ENCODE assay signal across 13 cellular contexts in the genomic region with DNA sequence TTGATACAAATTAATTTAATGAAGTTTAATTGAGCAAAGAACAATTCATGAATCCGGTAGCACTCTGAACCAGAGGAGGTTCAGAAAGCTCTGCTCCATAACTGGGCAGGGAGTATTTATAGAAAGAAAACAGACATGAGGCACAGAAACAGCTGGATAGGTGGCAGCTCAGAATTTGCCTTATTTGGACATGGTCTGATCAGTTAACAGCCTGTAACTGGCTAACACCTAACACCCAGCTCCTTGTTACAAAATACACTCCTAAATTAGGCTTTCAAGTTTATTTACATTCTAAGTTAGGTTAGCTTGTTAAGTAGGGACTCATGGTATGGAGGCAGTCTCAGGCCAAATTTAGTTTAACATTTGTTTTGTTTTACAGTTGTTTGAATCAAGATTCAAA.
DNase-seq lines count a peak whose midpoint lies in the region; ATAC-seq, FAIRE-seq and TF ChIP-seq lines count a peak whose summit lies in the region.
"Had no signal": no experiment of that assay in that cellular context is flagged by ENCODE, and none has a peak within 500 bp of the region (broad histone marks: within the 10 kb centered on the region; RNA-seq: fewer than 3 reads in every experiment).

No MANE protein-coding gene starts in this region.

- H3K4me3 ChIP-seq in KMS-11 (IDR thresholded peaks at IDR 0.05; ENCODE audit: insufficient read depth, low read depth, low read length) (no peak overlapping the region), astrocyte of the spinal cord (ENCODE audit: low read depth, low read length) (no peak overlapping the region), mucosa of descending colon (no peak overlapping the region)
- H3K4me3 ChIP-seq: body of pancreas, hepatocyte had no signal

- H3K9me3 ChIP-seq in mucosa of descending colon = no peaks in the 10 kb centered on the region
- H3K9me3 ChIP-seq: body of pancreas had no signal

- H3K36me3 ChIP-seq in KMS-11 (ENCODE audit: insufficient read depth) (no peaks in the 10 kb centered on the region), mucosa of descending colon (ENCODE audit: low read depth) (no peaks in the 10 kb centered on the region)

- peak; percentile 78 for ATAC-seq in mucosa of descending colon
- no peak for ATAC-seq in HG03280 (IDR thresholded peaks at IDR 0.05; ENCODE audit: unreplicated experiment)
- ATAC-seq: body of pancreas had no signal

- H4K20me1 ChIP-seq in KMS-11 (ENCODE audit: insufficient read depth) = no peaks in the 10 kb centered on the region

- no peaks in the 10 kb centered on the region for H3K79me2 ChIP-seq in KMS-11 (ENCODE audit: insufficient read depth, low read depth)
- H3K79me2 ChIP-seq: hepatocyte, parathyroid adenoma had no signal

- intact Hi-C loops in mucosa of descending colon (cut with DNase I, micrococcal nuclease) = no loop called here

- H3K4me1 ChIP-seq in KMS-11 (ENCODE audit: low read depth, poor library complexity, severe bottlenecking) = peaks cover 14% of the 10 kb centered on the region
- H3K4me1 ChIP-seq in mucosa of descending colon (ENCODE audit: low read depth) = no peaks in the 10 kb centered on the region
- H3K4me1 ChIP-seq: body of pancreas had no signal

- peak overlapping the region; percentile 31; the same call in 1 of the 2 replicates for H3K4me2 ChIP-seq in KMS-11
- H3K4me2 ChIP-seq: hepatocyte had no signal

- H3K27me3 ChIP-seq in KMS-11 (ENCODE audit: insufficient read depth, low read depth) = no peaks in the 10 kb centered on the region
- H3K27me3 ChIP-seq: body of pancreas, hepatocyte had no signal

- no peak overlapping the region for H3K9ac ChIP-seq in KMS-11
- H3K9ac ChIP-seq: parathyroid adenoma had no signal

- TF ChIP-seq CTCF in KMS-11 (conservative IDR thresholded peaks at IDR 0.05; ENCODE audit: low read depth, low read length) (no peak), astrocyte of the spinal cord (IDR thresholded peaks at IDR 0.05; ENCODE audit: low read depth, low read length) (no peak), mucosa of descending colon (IDR thresholded peaks at IDR 0.05) (no peak), D721Med (IDR thresholded peaks at IDR 0.05; ENCODE audit: insufficient read depth, missing control alignments) (no peak)

- peak; percentile 59 for DNase-seq in NCI-H2171 treated with DMSO at 0.1 percent for 48 hours (lab: John Stamatoyannopoulos, UW)
- DNase-seq in NCI-H2171 (lab: John Stamatoyannopoulos, UW) = no peak
- peak; percentile 12 for DNase-seq in astrocyte of the spinal cord (ENCODE audit: low read depth, low spot score)
- DNase-seq in mucosa of descending colon = no peak
- no peak for DNase-seq in D721Med (ENCODE audit: insufficient read length, low spot score)
- no peak for DNase-seq in HuH-7.5 (ENCODE audit: low spot score)
- DNase-seq: activated CD4-positive, alpha-beta memory T cell treated with anti-CD3 and anti-CD28 coated beads for 36 hours; body of pancreas; NCI-H187 treated with DMSO at 0.1 percent for 48 hours had no signal

- no peak for FAIRE-seq in D721Med (lab: Jason Lieb, UNC)

- no peak overlapping the region for H2AFZ ChIP-seq in KMS-11 (ENCODE audit: low read depth)
- H2AFZ ChIP-seq: hepatocyte, parathyroid adenoma had no signal

- in situ Hi-C loops in astrocyte of the spinal cord (cut with HindIII; ENCODE audit: low sequenced_read_pairs) = no loop called here

- no peak overlapping the region for H3K27ac ChIP-seq in KMS-11
- H3K27ac ChIP-seq: body of pancreas, hepatocyte, parathyroid adenoma had no signal

Comparison
In these comparisons a context has a peak if more than half of its experiments do, and no peak if none do; other contexts are left out.
1. DNase-seq: peak in NCI-H2171 treated with DMSO at 0.1 percent for 48 hours (single experiment) and astrocyte of the spinal cord (single experiment); none in NCI-H2171 (single experiment), mucosa of descending colon (0 of 3), D721Med (single experiment) and HuH-7.5 (single experiment).